In genomic region chr1:106637566-106637965, GRCh38 we compare ENCODE assay signal across 22 cellular contexts.
"Had no signal": no experiment of that assay in that cellular context is flagged by ENCODE, and none has a peak within 500 bp of the region (broad histone marks: within the 10 kb centered on the region; RNA-seq: fewer than 3 reads in every experiment).

No MANE protein-coding gene starts in this region.

- DNase-seq: activated CD4-positive, alpha-beta T cell treated with anti-CD3 and anti-CD28 coated beads for 48 hours; activated CD4-positive, alpha-beta T cell treated with anti-CD3 and anti-CD28 coated beads, Interleukin-2, amount 50 U/mL, for 4 hours; activated CD8-positive, alpha-beta T cell treated with anti-CD3 and anti-CD28 coated beads, Interleukin-2, amount 10 ng/mL, durations not matched to agents 7 days and 5 days; activated effector memory CD4-positive, alpha-beta T cell treated with anti-CD3 and anti-CD28 coated beads, Interleukin-2, amount 50 U/mL, for 16 hours; activated naive CD4-positive, alpha-beta T cell treated with Interleukin-2 at 50 U/mL for 16 hours; activated naive CD8-positive, alpha-beta T cell treated with anti-CD3 and anti-CD28 coated beads, Interleukin-2, amount 50 U/mL, for 24 hours; activated T-cell treated with anti-CD3 and anti-CD28 coated beads, Interleukin-2, amount 50 U/mL, for 24 hours; amniotic stem cell; body of pancreas; central memory CD4-positive, alpha-beta T cell; NCI-H1105; NCI-H1436; NCI-H1694 treated with DMSO at 0.1 percent for 48 hours; NCI-H2029 treated with DMSO at 0.1 percent for 48 hours; NCI-H345; NCI-H510A; NCI-H526 treated with DMSO at 0.1 percent for 48 hours; NCI-H82; PC-3; SHP77 treated with DMSO at 0.1 percent for 48 hours had no signal

- ATAC-seq: activated CD4-positive, CD25-positive, alpha-beta regulatory T cell treated with anti-CD3 and anti-CD28 coated beads, Interleukin-2, amount 50 U/mL, for 24 hours; activated CD8-positive, alpha-beta T cell treated with anti-CD3 and anti-CD28 coated beads, Interleukin-2, amount 10 ng/mL, durations not matched to agents 7 days and 5 days; activated naive CD4-positive, alpha-beta T cell treated with anti-CD3 and anti-CD28 coated beads, Interleukin-2, amount 50 U/mL, for 72 hours; activated naive CD8-positive, alpha-beta T cell treated with anti-CD3 and anti-CD28 coated beads, Interleukin-2, amount 50 U/mL, for 24 hours; body of pancreas; PC-3 had no signal
